In the genomic region with DNA sequence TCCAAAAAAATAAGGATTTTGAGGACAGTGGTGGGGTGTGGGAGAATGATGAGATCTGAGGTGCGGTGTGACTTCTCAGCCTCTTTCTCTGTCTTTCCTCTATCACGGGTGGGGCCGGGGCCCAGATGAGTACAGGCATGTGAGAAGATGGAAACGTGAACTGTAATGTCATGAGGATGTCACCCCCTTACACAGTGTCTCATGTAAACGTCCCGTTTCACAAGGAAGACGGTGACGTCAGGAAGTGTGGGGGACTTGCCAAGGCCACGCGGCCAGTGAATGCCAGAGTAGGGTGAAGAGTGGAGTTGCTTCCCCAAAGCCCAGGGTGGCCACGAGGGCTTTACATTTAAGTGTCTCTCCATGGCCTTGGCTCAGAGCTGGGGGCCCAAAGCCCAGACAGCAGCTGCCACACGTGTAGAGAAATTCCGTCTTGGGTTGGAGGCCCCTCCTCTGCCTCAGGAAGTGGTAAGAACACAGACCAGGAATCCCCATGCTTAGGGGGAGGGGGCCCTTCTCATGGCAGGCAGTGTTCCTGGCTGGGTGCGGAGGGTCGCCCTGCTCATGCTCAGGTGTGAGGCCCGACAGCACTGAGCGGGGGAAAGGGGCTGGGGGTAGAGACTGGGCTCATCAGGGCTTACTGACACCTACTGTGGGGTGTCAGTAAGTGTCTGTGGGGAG, we compare ENCODE assay signal across 12 cellular contexts.
DNase-seq lines count a peak whose midpoint lies in the region; ATAC-seq and TF ChIP-seq lines count a peak whose summit lies in the region.
"Had no signal": no experiment of that assay in that cellular context is flagged by ENCODE, and none has a peak within 500 bp of the region (broad histone marks: within the 10 kb centered on the region; RNA-seq: fewer than 3 reads in every experiment).

No MANE protein-coding gene starts in this region.

- no peak overlapping the region for H2AFZ ChIP-seq in mammary epithelial cell (ENCODE audit: low read depth, low read length)

- H3K27me3 ChIP-seq in CD8-positive, alpha-beta memory T cell (ENCODE audit: insufficient read depth, low read length, poor library complexity, severe bottlenecking), result no peaks in the 10 kb centered on the region
- no peaks in the 10 kb centered on the region for H3K27me3 ChIP-seq in mammary epithelial cell (ENCODE audit: insufficient read depth, low read length)

- H3K4me1 ChIP-seq in CD8-positive, alpha-beta memory T cell (ENCODE audit: insufficient read depth, low read length), result peaks cover 10% of the 10 kb centered on the region
- no peaks in the 10 kb centered on the region for H3K4me1 ChIP-seq in mammary epithelial cell (ENCODE audit: insufficient read depth, low read length)

- CTCF ChIA-PET in CD8-positive, alpha-beta memory T cell (lab: Charles Lee), result interaction anchor here (1.9 kb wide), 1 partner anchor 10 kb away, joined by 5 read pairs; no protein-coding TSS in a partner anchor
- CTCF ChIA-PET in mammary epithelial cell (lab: Charles Lee; ENCODE audit: low non-redundant PET), result no interaction called here

- no peak overlapping the region for H3K9ac ChIP-seq in mammary epithelial cell (ENCODE audit: insufficient read depth, low read length)

- intact Hi-C loops in mammary epithelial cell (cut with micrococcal nuclease), result no loop called here

- peak; percentile 77 for ATAC-seq in effector memory CD8-positive, alpha-beta T cell (replicated peaks)
- ATAC-seq in HG02610 (IDR thresholded peaks at IDR 0.05; ENCODE audit: unreplicated experiment), result no peak
- ATAC-seq in HG03439 (IDR thresholded peaks at IDR 0.05; ENCODE audit: unreplicated experiment), result no peak
- ATAC-seq: GM12878 had no signal

- in situ Hi-C loops in mammary epithelial cell (cut with MboI; ENCODE audit: low sequenced_read_pairs in 2 of 2), result no loop called here

- peak overlapping the region in 6 of 7 donors; percentile 4 to 53 (median 34) for H3K4me3 Mint-ChIP-seq in CD8-positive, alpha-beta memory T cell
- peak overlapping the region in 1 of 2 donors; percentile 36 for H3K4me3 Mint-ChIP-seq in effector memory CD8-positive, alpha-beta T cell
- H3K4me3 Mint-ChIP-seq: brain had no signal

- no peaks in the 10 kb centered on the region for H3K9me3 ChIP-seq in CD8-positive, alpha-beta memory T cell (ENCODE audit: low read length)
- H3K9me3 ChIP-seq in mammary epithelial cell (replicated peaks; ENCODE audit: insufficient read depth, low read length), result no peaks in the 10 kb centered on the region

- BruUV-seq in mammary epithelial cell (replicated peaks; lab: Mats Ljungman, UMichigan), result no TSS peak

- H3K9me3 Mint-ChIP-seq in CD8-positive, alpha-beta memory T cell, result peaks cover 0 to 9% (median 0%) of the 10 kb centered on the region in 5 donors
- H3K9me3 Mint-ChIP-seq in effector memory CD8-positive, alpha-beta T cell, result no peaks in the 10 kb centered on the region

- peak overlapping the region in 5 of 8 donors; percentile 27 to 67 (median 58) for H3K27ac Mint-ChIP-seq in CD8-positive, alpha-beta memory T cell
- H3K27ac Mint-ChIP-seq in effector memory CD8-positive, alpha-beta T cell, result peak overlapping the region; percentile 22 to 32
- H3K27ac Mint-ChIP-seq: brain had no signal

- peak in 1 of 5 donors; percentile 36 for DNase-seq in CD8-positive, alpha-beta memory T cell
- DNase-seq in activated CD4-positive, alpha-beta T cell treated with anti-CD3 and anti-CD28 coated beads, Interleukin-2, amount 50 U/mL, for 4 hours, result peak; percentile 33 to 38
- no peak for DNase-seq in effector memory CD8-positive, alpha-beta T cell
- DNase-seq in stimulated activated CD4-positive, alpha-beta T cell treated with anti-CD3 and anti-CD28 coated beads, Interleukin-2, amount 100 ng/mL, for 24 hours, result peak; percentile 35 to 47
- DNase-seq in NCI-H2227 (lab: John Stamatoyannopoulos, UW; ENCODE audit: unreplicated experiment) (no peak), mammary epithelial cell (no peak)
- DNase-seq: COR-L47, NCI-H2171 had no signal

- peaks cover 0 to 4% of the 10 kb centered on the region in 2 donors for H3K27me3 Mint-ChIP-seq in CD8-positive, alpha-beta memory T cell
- peaks cover 0 to 27% of the 10 kb centered on the region in 2 donors for H3K27me3 Mint-ChIP-seq in effector memory CD8-positive, alpha-beta T cell

- no peaks in the 10 kb centered on the region for H3K36me3 ChIP-seq in CD8-positive, alpha-beta memory T cell (ENCODE audit: insufficient read depth, low read length)
- no peaks in the 10 kb centered on the region for H3K36me3 ChIP-seq in mammary epithelial cell (ENCODE audit: insufficient read depth, low read length)

- no peak overlapping the region for H3K4me3 ChIP-seq in CD8-positive, alpha-beta memory T cell (ENCODE audit: low read length)
- H3K4me3 ChIP-seq in mammary epithelial cell (replicated peaks in 1 of 3; ENCODE audit: insufficient read depth in 1 of 3, low read depth in 2 of 3, low read length in 3 of 3), result no peak overlapping the region
- H3K4me3 ChIP-seq: GM12878 had no signal

- H3K36me3 Mint-ChIP-seq in CD8-positive, alpha-beta memory T cell, result peaks cover 0 to 5% (median 1%) of the 10 kb centered on the region in 3 donors
- peaks cover 10% of the 10 kb centered on the region for H3K36me3 Mint-ChIP-seq in effector memory CD8-positive, alpha-beta T cell (ENCODE audit: insufficient read depth)

- H4K20me1 ChIP-seq in mammary epithelial cell (ENCODE audit: insufficient read depth, low read length), result no peaks in the 10 kb centered on the region

- H3K79me2 ChIP-seq in mammary epithelial cell (ENCODE audit: insufficient read depth, low read length), result no peaks in the 10 kb centered on the region

- POLR2A ChIA-PET in CD8-positive, alpha-beta memory T cell (lab: Charles Lee), result no interaction called here

- no peak overlapping the region for H3K27ac ChIP-seq in CD8-positive, alpha-beta memory T cell (ENCODE audit: low read depth, low read length)
- H3K27ac ChIP-seq in mammary epithelial cell (ENCODE audit: insufficient read depth, low read depth, low read length), result no peak overlapping the region

- TF ChIP-seq CTCF in mammary epithelial cell (conservative IDR thresholded peaks at IDR 0.05 in 1 of 2, IDR thresholded peaks at IDR 0.05 in 1 of 2; ENCODE audit: extremely low read depth in 1 of 2, insufficient read depth in 1 of 2, low read depth in 1 of 2, low read length in 2 of 2), result no peak

- peaks cover 9 to 26% (median 16%) of the 10 kb centered on the region in 3 donors for H3K4me1 Mint-ChIP-seq in CD8-positive, alpha-beta memory T cell
- H3K4me1 Mint-ChIP-seq in effector memory CD8-positive, alpha-beta T cell (ENCODE audit: low read depth in 2 of 2), result peaks cover 11 to 12% of the 10 kb centered on the region in 2 donors
- H3K4me1 Mint-ChIP-seq: brain had no signal

- dilution Hi-C loops in mammary epithelial cell (cut with HindIII; ENCODE audit: low sequenced_read_pairs), result loop anchor here (25.0 kb wide), 1 partner anchor 544 kb away; no protein-coding TSS in a partner anchor

- 71% methylated on average over 15 of the region's 17 CpGs for WGBS in mammary epithelial cell (ENCODE audit: low coverage, missing lambda C conversion rate)

- H3K4me2 ChIP-seq in mammary epithelial cell (ENCODE audit: insufficient read depth, low read depth, low read length), result no peak overlapping the region

Comparison
In these comparisons a context has a peak if more than half of its experiments do, and no peak if none do; other contexts are left out.
1. DNase-seq: peak in activated CD4-positive, alpha-beta T cell treated with anti-CD3 and anti-CD28 coated beads, Interleukin-2, amount 50 U/mL, for 4 hours (2 of 2) and stimulated activated CD4-positive, alpha-beta T cell treated with anti-CD3 and anti-CD28 coated beads, Interleukin-2, amount 100 ng/mL, for 24 hours (2 of 2); none in effector memory CD8-positive, alpha-beta T cell (0 of 3), NCI-H2227 (single experiment) and mammary epithelial cell (single experiment).